Comparison of ENCODE assay signal across 17 cellular contexts in genomic region chr4:156888762-156889161, GRCh38.
DNase-seq lines count a peak whose midpoint lies in the region; ATAC-seq, FAIRE-seq and TF ChIP-seq lines count a peak whose summit lies in the region.
"Had no signal": no experiment of that assay in that cellular context is flagged by ENCODE, and none has a peak within 500 bp of the region (broad histone marks: within the 10 kb centered on the region; RNA-seq: fewer than 3 reads in every experiment).

No MANE protein-coding gene starts in this region.

- no peak overlapping the region for H4K12ac ChIP-seq in trophoblast cell (ENCODE audit: low read depth, low read length)

- H2AK5ac ChIP-seq in trophoblast cell (ENCODE audit: low read length) (no peak overlapping the region), mesendoderm (ENCODE audit: low read length) (no peak overlapping the region)

- H3K14ac ChIP-seq in trophoblast cell (ENCODE audit: low read length) = no peak overlapping the region

- POLR2A ChIA-PET in activated CD8-positive, alpha-beta T cell treated with anti-CD3 and anti-CD28 coated beads for 36 hours (lab: Charles Lee) = no interaction called here

- H3K4me3 ChIP-seq in trophoblast cell (ENCODE audit: low read depth, low read length) (no peak overlapping the region), mesendoderm (ENCODE audit: low read length) (no peak overlapping the region)

- no peak overlapping the region for H3K4me3 Mint-ChIP-seq in activated CD8-positive, alpha-beta T cell treated with anti-CD3 and anti-CD28 coated beads for 36 hours
- H3K4me3 Mint-ChIP-seq: activated naive CD4-positive, alpha-beta T cell treated with anti-CD3 and anti-CD28 coated beads, Interleukin-2, amount 50 U/mL, for 24 hours; CD8-positive, alpha-beta T cell had no signal

- peak; percentile 67 for FAIRE-seq in RCC 7860 (lab: Jason Lieb, UNC)
- FAIRE-seq: HepG2 had no signal

- H2BK120ac ChIP-seq in trophoblast cell (ENCODE audit: insufficient read depth, low read length, poor library complexity) (no peak overlapping the region), mesendoderm (ENCODE audit: low read depth, low read length) (no peak overlapping the region)

- CTCF ChIA-PET in activated CD8-positive, alpha-beta T cell treated with anti-CD3 and anti-CD28 coated beads for 36 hours (lab: Charles Lee) = no interaction called here

- no peak overlapping the region for H2BK12ac ChIP-seq in trophoblast cell (ENCODE audit: low read length)

- H3K27me3 ChIP-seq in trophoblast cell (ENCODE audit: insufficient read depth, low read length) (no peaks in the 10 kb centered on the region), mesendoderm (ENCODE audit: insufficient read depth, low read length, poor library complexity) (no peaks in the 10 kb centered on the region)

- H4K91ac ChIP-seq in trophoblast cell (ENCODE audit: low read depth, low read length) = no peak overlapping the region

- H3K27ac ChIP-seq in trophoblast cell (ENCODE audit: low read depth, low read length) (no peak overlapping the region), mesendoderm (ENCODE audit: low read depth, low read length) (no peak overlapping the region), substantia nigra (ENCODE audit: low read depth, low read length, poor library complexity, severe bottlenecking) (no peak overlapping the region)

- H3K79me2 ChIP-seq in trophoblast cell (ENCODE audit: control insufficient read depth, insufficient read depth, low read length, poor library complexity) (no peaks in the 10 kb centered on the region), mesendoderm (ENCODE audit: control insufficient read depth, insufficient read depth, low read length) (no peaks in the 10 kb centered on the region)

- no peaks in the 10 kb centered on the region for H3K9me3 Mint-ChIP-seq in activated CD8-positive, alpha-beta T cell treated with anti-CD3 and anti-CD28 coated beads for 36 hours
- H3K9me3 Mint-ChIP-seq: activated naive CD4-positive, alpha-beta T cell treated with anti-CD3 and anti-CD28 coated beads, Interleukin-2, amount 50 U/mL, for 24 hours; CD8-positive, alpha-beta T cell had no signal

- DNase-seq in GM03348 (ENCODE audit: low spot score) (peak; percentile 59), RCC 7860 (ENCODE audit: low spot score) (peak; percentile 61), trophoblast cell (peak; percentile 59 to 95), mesendoderm (no peak), substantia nigra (lab: John Stamatoyannopoulos, UW) (no peak)
- DNase-seq in activated CD8-positive, alpha-beta T cell treated with anti-CD3 and anti-CD28 coated beads for 36 hours = no peak
- DNase-seq: CD8-positive, alpha-beta T cell; GF-D8; head of caudate nucleus; NCI-H1436; NCI-H69; occipital lobe had no signal

- no peak overlapping the region for H2BK15ac ChIP-seq in mesendoderm (replicated peaks; ENCODE audit: low read depth)

- no peak overlapping the region for H3K27ac Mint-ChIP-seq in activated CD8-positive, alpha-beta T cell treated with anti-CD3 and anti-CD28 coated beads for 36 hours
- H3K27ac Mint-ChIP-seq: activated naive CD4-positive, alpha-beta T cell treated with anti-CD3 and anti-CD28 coated beads, Interleukin-2, amount 50 U/mL, for 24 hours; CD8-positive, alpha-beta T cell had no signal

- no peaks in the 10 kb centered on the region for H3K9me3 ChIP-seq in trophoblast cell (ENCODE audit: insufficient read depth, low read depth, low read length)

- TF ChIP-seq CTCF in activated CD8-positive, alpha-beta T cell treated with anti-CD3 and anti-CD28 coated beads for 36 hours (IDR thresholded peaks at IDR 0.05) = no peak

- WGBS in trophoblast cell (ENCODE audit: extremely low coverage, insufficient coverage, insufficient read length) = no CpG with 5 or more reads among the region's 3 CpGs
- no CpG with 5 or more reads among the region's 3 CpGs for WGBS in mesendoderm (ENCODE audit: extremely low coverage, insufficient coverage, low lambda C conversion rate)

- no peaks in the 10 kb centered on the region for H3K4me1 Mint-ChIP-seq in activated CD8-positive, alpha-beta T cell treated with anti-CD3 and anti-CD28 coated beads for 36 hours (ENCODE audit: low read depth)
- H3K4me1 Mint-ChIP-seq: activated naive CD4-positive, alpha-beta T cell treated with anti-CD3 and anti-CD28 coated beads, Interleukin-2, amount 50 U/mL, for 24 hours had no signal

- no peak overlapping the region for H2AFZ ChIP-seq in trophoblast cell (ENCODE audit: insufficient read depth, low read length, poor library complexity)

- no peak overlapping the region for H3K23ac ChIP-seq in trophoblast cell (ENCODE audit: low read length)
- no peak overlapping the region for H3K23ac ChIP-seq in mesendoderm (ENCODE audit: low read length)

- no peaks in the 10 kb centered on the region for H3K27me3 Mint-ChIP-seq in activated CD8-positive, alpha-beta T cell treated with anti-CD3 and anti-CD28 coated beads for 36 hours
- H3K27me3 Mint-ChIP-seq: activated naive CD4-positive, alpha-beta T cell treated with anti-CD3 and anti-CD28 coated beads, Interleukin-2, amount 50 U/mL, for 24 hours had no signal

- H3K9ac ChIP-seq in trophoblast cell (ENCODE audit: low read length) = no peak overlapping the region
- no peak overlapping the region for H3K9ac ChIP-seq in mesendoderm (ENCODE audit: low read length)

- H3K36me3 ChIP-seq in trophoblast cell (ENCODE audit: control insufficient read depth in 1 of 2, insufficient read depth in 2 of 2, low read length in 2 of 2) (no peaks in the 10 kb centered on the region), mesendoderm (ENCODE audit: control insufficient read depth, insufficient read depth, low read length) (no peaks in the 10 kb centered on the region)

- no peak overlapping the region for H3K18ac ChIP-seq in trophoblast cell (ENCODE audit: low read length)
- no peak overlapping the region for H3K18ac ChIP-seq in mesendoderm (ENCODE audit: low read length)

- H3K36me3 Mint-ChIP-seq in activated CD8-positive, alpha-beta T cell treated with anti-CD3 and anti-CD28 coated beads for 36 hours (ENCODE audit: low read depth) = no peaks in the 10 kb centered on the region
- H3K36me3 Mint-ChIP-seq: activated naive CD4-positive, alpha-beta T cell treated with anti-CD3 and anti-CD28 coated beads, Interleukin-2, amount 50 U/mL, for 24 hours; CD8-positive, alpha-beta T cell had no signal

- no peak overlapping the region for H4K5ac ChIP-seq in mesendoderm (ENCODE audit: low read length)

- intact Hi-C loops in activated CD8-positive, alpha-beta T cell treated with anti-CD3 and anti-CD28 coated beads for 36 hours (cut with micrococcal nuclease) = no loop called here

- no peak overlapping the region for H3K4ac ChIP-seq in trophoblast cell (ENCODE audit: low read depth, low read length)
- H3K4ac ChIP-seq in mesendoderm (ENCODE audit: low read depth, low read length) = no peak overlapping the region

- ATAC-seq in esophagus mucosa = peak; percentile 82
- no peak for ATAC-seq in HG02852 (IDR thresholded peaks at IDR 0.05; ENCODE audit: unreplicated experiment)
- ATAC-seq in activated CD8-positive, alpha-beta T cell treated with anti-CD3 and anti-CD28 coated beads for 36 hours = no peak
- ATAC-seq: CD8-positive, alpha-beta T cell; HCT116; HepG2 had no signal

- H3K56ac ChIP-seq in mesendoderm (ENCODE audit: low read length) = no peak overlapping the region

- H3K79me1 ChIP-seq in trophoblast cell (ENCODE audit: low read length) (no peaks in the 10 kb centered on the region), mesendoderm (ENCODE audit: low read length) (no peaks in the 10 kb centered on the region)

- H2BK5ac ChIP-seq in trophoblast cell (ENCODE audit: low read depth, low read length, poor library complexity) (no peak overlapping the region), mesendoderm (ENCODE audit: low read length) (no peak overlapping the region)

- no peak overlapping the region for H4K8ac ChIP-seq in trophoblast cell (ENCODE audit: low read depth, low read length)
- H4K8ac ChIP-seq in mesendoderm (ENCODE audit: low read depth, low read length) = no peak overlapping the region

- H3K4me2 ChIP-seq in trophoblast cell (ENCODE audit: low read length) (no peak overlapping the region), mesendoderm (ENCODE audit: low read length) (no peak overlapping the region)

- H3K4me1 ChIP-seq in trophoblast cell (ENCODE audit: control insufficient read depth in 1 of 2, insufficient read depth in 2 of 2, low read length in 2 of 2) (no peaks in the 10 kb centered on the region), mesendoderm (ENCODE audit: control insufficient read depth, low read depth, low read length) (no peaks in the 10 kb centered on the region)

Comparison
In these comparisons a context has a peak if more than half of its experiments do, and no peak if none do; other contexts are left out.
1. DNase-seq: peak in GM03348 (single experiment), RCC 7860 (single experiment) and trophoblast cell (2 of 2); none in activated CD8-positive, alpha-beta T cell treated with anti-CD3 and anti-CD28 coated beads for 36 hours (single experiment), mesendoderm (single experiment) and substantia nigra (0 of 49).